ENCODE assay signal across 10 cellular contexts in genomic region chr1:158002630-158003408, GRCh38. TPM values are rescaled to one million over a fixed set of nuclear protein-coding genes. Genes with fewer than 3 reads are reported as not detected.
DNase-seq lines count a peak whose midpoint lies in the region; FAIRE-seq and TF ChIP-seq lines count a peak whose summit lies in the region.
"Had no signal": no experiment of that assay in that cellular context is flagged by ENCODE, and none has a peak within 500 bp of the region (broad histone marks: within the 10 kb centered on the region; RNA-seq: fewer than 3 reads in every experiment).

No MANE protein-coding gene starts in this region.

- POLR2A ChIA-PET in H1 (lab: Charles Lee; ENCODE audit: partially characterized antibody) = interaction anchor here (1.1 to 2.1 kb wide), 6 partner anchors 8 to 74 kb away, joined by 3 to 17 read pairs (median 4); partner anchors contain the start of gene KIRREL1

- no peak overlapping the region for H3K56ac ChIP-seq in H1 (replicated peaks; ENCODE audit: insufficient read length, low read depth, low read length)

- 0 out of 2 replicates have a peak overlapping the region, but pooled peaks have one; percentile 72 for H2BK12ac ChIP-seq in H1 (ENCODE audit: low read depth, low read length)

- H2AFZ ChIP-seq in H1 (ENCODE audit: low read length) = no peak overlapping the region

- H3K79me1 ChIP-seq in H1 (ENCODE audit: low read depth, low read length) = peaks cover 15% of the 10 kb centered on the region

- H3K27ac ChIP-seq in H1 (ENCODE audit: low read depth, low read length) (no peak overlapping the region), muscle layer of colon (ENCODE audit: low read depth, low read length) (peak overlapping the region; percentile 71), vagina (peak overlapping the region; percentile 97)
- H3K27ac ChIP-seq: HL-60, VCaP had no signal

- H3K4me2 ChIP-seq in H1 (ENCODE audit: insufficient read depth in 1 of 2, low read depth in 2 of 2, low read length in 2 of 2) = peak overlapping the region in 1 of 2 experiments; percentile 30; a peak in 2 of 4 replicates

- peaks cover 0 to 96% of the 10 kb centered on the region in 2 experiments; a peak in 2 of 4 replicates for H3K79me2 ChIP-seq in H1 (ENCODE audit: control insufficient read depth in 1 of 2, insufficient read depth in 2 of 2, low read length in 2 of 2)

- no peak overlapping the region for H3K4ac ChIP-seq in H1 (replicated peaks; ENCODE audit: insufficient read length, low read depth, low read length)

- peak overlapping the region; percentile 1 for H3K9ac ChIP-seq in NT2/D1 (ENCODE audit: insufficient read length, low read depth)
- H3K9ac ChIP-seq in H1 (replicated peaks in 1 of 4; ENCODE audit: extremely low read depth in 1 of 4, low read depth in 3 of 4, low read length in 3 of 4) = no peak overlapping the region
- peak overlapping the region; percentile 14 for H3K9ac ChIP-seq in muscle layer of colon (ENCODE audit: low read length)

- H3K9me3 ChIP-seq in NT2/D1 (ENCODE audit: insufficient read depth, low read length) (no peaks in the 10 kb centered on the region), H1 (ENCODE audit: insufficient read depth in 2 of 2, low read depth in 1 of 2, low read length in 1 of 2) (no peaks in the 10 kb centered on the region), muscle layer of colon (ENCODE audit: low read length) (no peaks in the 10 kb centered on the region), vagina (no peaks in the 10 kb centered on the region)

- CTCF ChIA-PET in H1 (lab: Charles Lee; ENCODE audit: partially characterized antibody) = interaction anchor here (0.7 to 53.4 kb wide), 7 partner anchors 3 to 1211 kb away, joined by 3 to 2918 read pairs (median 9); partner anchors contain the start of gene KIRREL1

- no peak overlapping the region for H4K5ac ChIP-seq in H1 (ENCODE audit: insufficient read length, low read depth, low read length)

- peak overlapping the region; percentile 84; the same call in 1 of the 2 replicates for H2BK5ac ChIP-seq in H1 (ENCODE audit: low read depth, low read length)

- 77% methylated on average over 14 of the region's 14 CpGs; no CpG with 5 or more reads in 1 of the 2 experiments for WGBS in H1 (ENCODE audit: extremely low coverage in 1 of 2, insufficient coverage in 1 of 2, insufficient read length in 1 of 2, insufficient replicate concordance in 2 of 2, low coverage in 1 of 2, low lambda C conversion rate in 2 of 2, missing lambda C conversion rate in 1 of 2), 2 experiments

- H3K4me1 ChIP-seq in NT2/D1 (ENCODE audit: insufficient read depth, insufficient read length) (peaks cover 28% of the 10 kb centered on the region), H1 (replicated peaks in 1 of 4; ENCODE audit: control insufficient read depth in 3 of 4, insufficient read depth in 4 of 4, low read length in 3 of 4) (peaks cover 14 to 32% (median 19%) of the 10 kb centered on the region in 4 experiments), muscle layer of colon (ENCODE audit: insufficient read depth, low read length) (peaks cover 85% of the 10 kb centered on the region), vagina (peaks cover 99% of the 10 kb centered on the region)

- TF ChIP-seq CTCF in H1 (IDR thresholded peaks at IDR 0.05; ENCODE audit: control extremely low read depth in 1 of 3, insufficient read depth in 1 of 3, low read depth in 1 of 3, low read length in 3 of 3) (no peak), vagina (IDR thresholded peaks at IDR 0.05) (no peak)

- TF ChIP-seq RAD21 in H1 (IDR thresholded peaks at IDR 0.05 in 1 of 2, conservative IDR thresholded peaks at IDR 0.05 in 1 of 2; ENCODE audit: low read depth in 2 of 2, low read length in 2 of 2) = no peak

- H2BK20ac ChIP-seq in H1 (ENCODE audit: low read length) = no peak overlapping the region

- no peak overlapping the region for H2BK120ac ChIP-seq in H1 (replicated peaks; ENCODE audit: low read depth, low read length)

- no peak for TF ChIP-seq EP300 in H1 (IDR thresholded peaks at IDR 0.05; ENCODE audit: borderline replicate concordance in 1 of 2, low read depth in 2 of 2, low read length in 2 of 2)

- no peak overlapping the region for H4K8ac ChIP-seq in H1 (ENCODE audit: extremely low read depth, insufficient read depth, low read length)

- no peaks in the 10 kb centered on the region for H3K27me3 ChIP-seq in NT2/D1 (ENCODE audit: insufficient read depth, insufficient read length)
- no peaks in the 10 kb centered on the region; a peak in 1 of 7 replicates for H3K27me3 ChIP-seq in H1 (replicated peaks in 1 of 4; ENCODE audit: control insufficient read depth in 3 of 4, extremely low read depth in 1 of 4, insufficient read depth in 3 of 4, low read length in 3 of 4)
- no peaks in the 10 kb centered on the region for H3K27me3 ChIP-seq in muscle layer of colon (ENCODE audit: control insufficient read depth in 1 of 2, insufficient read depth in 2 of 2, low read length in 2 of 2)
- no peaks in the 10 kb centered on the region for H3K27me3 ChIP-seq in vagina

- H2BK15ac ChIP-seq in H1 (ENCODE audit: low read length) = peak overlapping the region; percentile 53; the same call in 1 of the 2 replicates

- no peaks in the 10 kb centered on the region for H3K23me2 ChIP-seq in H1 (ENCODE audit: low read depth, low read length)

- no peak for DNase-seq in NT2/D1 (ENCODE audit: low read depth, low spot score)
- DNase-seq in H1 (ENCODE audit: low read depth in 1 of 2, low spot score in 2 of 2) = no peak
- no peak for DNase-seq in vagina (ENCODE audit: extremely low spot score in 2 of 2)
- no peak for DNase-seq in stimulated activated CD4-positive, alpha-beta T cell treated with anti-CD3 and anti-CD28 coated beads, Interleukin-15, amount 100 ng/mL, for 24 hours
- no peak for DNase-seq in RKO (ENCODE audit: low spot score)
- DNase-seq in activated CD8-positive, alpha-beta memory T cell treated with anti-CD3 and anti-CD28 coated beads for 24 hours = no peak

- H2AK5ac ChIP-seq in H1 (ENCODE audit: low read depth, low read length) = peak overlapping the region; percentile 16; the same call in 1 of the 2 replicates

- H4K91ac ChIP-seq in H1 (replicated peaks; ENCODE audit: insufficient read length, low read length) = no peak overlapping the region

- H3K18ac ChIP-seq in H1 (ENCODE audit: extremely low read depth, low read length) = peak overlapping the region; percentile 27; the same call in 1 of the 2 replicates

- H3K14ac ChIP-seq in H1 (ENCODE audit: insufficient read length) = no peak overlapping the region

- H3K23ac ChIP-seq in H1 (ENCODE audit: insufficient read length) = no peak overlapping the region

- intact Hi-C loops in vagina (cut with DNase I) = no loop called here

- H3K4me3 ChIP-seq in NT2/D1 (ENCODE audit: insufficient read length, low read depth) = no peak overlapping the region
- H3K4me3 ChIP-seq in H1 (ENCODE audit: extremely low read depth in 1 of 4, insufficient read depth in 2 of 4, low read depth in 3 of 4, low read length in 4 of 4) = no peak overlapping the region
- H3K4me3 ChIP-seq in muscle layer of colon (ENCODE audit: low read depth in 1 of 2, low read length in 2 of 2) = no peak overlapping the region
- H3K4me3 ChIP-seq in vagina = peak overlapping the region in 1 of 2 donors; percentile 22

- peaks cover 81% of the 10 kb centered on the region for H3K36me3 ChIP-seq in NT2/D1 (ENCODE audit: insufficient read depth, insufficient read length, low read length)
- peaks cover 0 to 2% (median 0%) of the 10 kb centered on the region in 4 experiments; a peak in 1 of 8 replicates for H3K36me3 ChIP-seq in H1 (ENCODE audit: control insufficient read depth in 2 of 4, insufficient read depth in 4 of 4, low read length in 3 of 4)
- H3K36me3 ChIP-seq in muscle layer of colon (ENCODE audit: insufficient read depth, low read length) = no peaks in the 10 kb centered on the region
- H3K36me3 ChIP-seq in vagina = no peaks in the 10 kb centered on the region

- no peak for FAIRE-seq in H1 (lab: Jason Lieb, UNC)
- FAIRE-seq: urothelium cell line had no signal

- no peak for TF ChIP-seq POLR2A in H1 (IDR thresholded peaks at IDR 0.05; ENCODE audit: control extremely low read depth in 1 of 2, low read depth in 2 of 2, low read length in 2 of 2)
- no peak for TF ChIP-seq POLR2A in vagina (IDR thresholded peaks at IDR 0.05)

- peaks cover 0 to 3% of the 10 kb centered on the region in 2 experiments for H4K20me1 ChIP-seq in H1 (replicated peaks in 1 of 2; ENCODE audit: control insufficient read depth in 1 of 2, insufficient read depth in 2 of 2, low read length in 2 of 2)

TF ChIP-seq in H1, 55 proteins besides CTCF, POLR2A, EP300 and RAD21:
- no peak for TF ChIP-seq KDM5A (IDR thresholded peaks at IDR 0.05; ENCODE audit: low read length)
- TF ChIP-seq TEAD4 (IDR thresholded peaks at IDR 0.05; ENCODE audit: low read depth, low read length) = peak; percentile 67
- 0 out of 2 replicates have a peak, but pooled peaks have one; percentile 24 for TF ChIP-seq SP1 (IDR thresholded peaks at IDR 0.05; ENCODE audit: low read depth, low read length)

RNA-seq across cellular contexts. Expression of gene KIRREL1, which starts 9.4 kb away (rescaled TPM):
- total RNA-seq in H1 (2021; fragmentation: NEBNext Ultra II Directional; extraction: Animal tissue kit (Norgen Biotek cat#: 25700)) = 39.0 and 41.8 TPM in 2 replicates
- polyA plus RNA-seq in H1 (2011; rRNA removed) = 14.2 and 22.9 TPM in 2 replicates
- polyA plus RNA-seq in H1 (2011; cell fraction: cytosol; rRNA removed) = 12.9 TPM
- 36.8 TPM for polyA plus RNA-seq in H1 (2011; cell fraction: nucleus; rRNA removed)
- 19.9 to 26.0 TPM (median 24.2 TPM) in 4 replicates for polyA plus RNA-seq in H1 (2012, experiment 1 of 2)
- polyA plus RNA-seq in H1 (2012, experiment 2 of 2) = 13.6 TPM
- 25.7 TPM for polyA plus RNA-seq in H1 (2013, experiment 1 of 2)
- polyA plus RNA-seq in H1 (2013, experiment 2 of 2) = 28.4 TPM
- 27.1 and 34.3 TPM in 2 replicates for polyA minus RNA-seq in H1 (2011; rRNA and poly(A)+ RNA removed)
- 19.2 TPM for polyA minus RNA-seq in H1 (2011; cell fraction: cytosol; rRNA and poly(A)+ RNA removed)
- 21.7 TPM for polyA minus RNA-seq in H1 (2011; cell fraction: nucleus; rRNA and poly(A)+ RNA removed)
- 34.9 TPM for total RNA-seq in vagina

Comparison
In these comparisons a context has a peak if more than half of its experiments do, and no peak if none do; other contexts are left out.
1. H3K9ac ChIP-seq: peak in NT2/D1 (single experiment) and muscle layer of colon (single experiment); none in H1 (0 of 4).